21 cellular contexts compared by ENCODE assay signal in genomic region chr11:33443684-33444083, GRCh38.
"Had no signal": no experiment of that assay in that cellular context is flagged by ENCODE, and none has a peak within 500 bp of the region (broad histone marks: within the 10 kb centered on the region; RNA-seq: fewer than 3 reads in every experiment).

No MANE protein-coding gene starts in this region.

- H3K9ac ChIP-seq: parathyroid adenoma had no signal

- H3K36me3 ChIP-seq: heart right ventricle, prostate gland, right lobe of liver, tibial nerve, upper lobe of right lung, vagina had no signal

- FAIRE-seq: frontal cortex, islet of Langerhans had no signal

- H3K4me1 ChIP-seq: prostate gland, right lobe of liver, testis, upper lobe of right lung, vagina had no signal

- H2AFZ ChIP-seq: parathyroid adenoma had no signal

- H3K27ac ChIP-seq: dorsolateral prefrontal cortex, heart right ventricle, parathyroid adenoma, prostate gland, right lobe of liver, testis, tibial nerve, upper lobe of right lung, vagina had no signal

- H3K27me3 ChIP-seq: dorsolateral prefrontal cortex, heart right ventricle, right lobe of liver, testis, tibial nerve, upper lobe of right lung, vagina had no signal

- DNase-seq: dorsolateral prefrontal cortex; effector CD8-positive, alpha-beta T cell; heart right ventricle; hypothalamus; kidney glomerular epithelial cell; mammary epithelial cell; naive thymus-derived CD4-positive, alpha-beta T cell; nephron progenitor cell; right lobe of liver; stimulated activated CD4-positive, alpha-beta T cell treated with anti-CD3 and anti-CD28 coated beads, Interleukin-1b, Interleukin-23, amount 100 ng/mL, for 48 hours; stimulated activated CD4-positive, alpha-beta T cell treated with anti-CD3 and anti-CD28 coated beads, Interleukin-4, amount 100 ng/mL, for 24 hours; stimulated activated naive B cell treated with anti-CD40 and anti-IgM and Interleukin-4, amounts not matched to agents 10 μg/mL and 1 μg/mL and 100 μg/mL, for 72 hours; stimulated activated naive CD8-positive, alpha-beta T cell treated with anti-CD3 and anti-CD28 coated beads, Interleukin-15, amount 100 ng/mL, for 72 hours; testis; upper lobe of right lung had no signal

- H3K9me3 ChIP-seq: prostate gland, right lobe of liver, testis, upper lobe of right lung, vagina had no signal

- H3K4me3 ChIP-seq: dorsolateral prefrontal cortex, heart right ventricle, prostate gland, right lobe of liver, testis, tibial nerve, upper lobe of right lung, vagina had no signal
